ENCODE assay signal across 12 cellular contexts in the genomic region with DNA sequence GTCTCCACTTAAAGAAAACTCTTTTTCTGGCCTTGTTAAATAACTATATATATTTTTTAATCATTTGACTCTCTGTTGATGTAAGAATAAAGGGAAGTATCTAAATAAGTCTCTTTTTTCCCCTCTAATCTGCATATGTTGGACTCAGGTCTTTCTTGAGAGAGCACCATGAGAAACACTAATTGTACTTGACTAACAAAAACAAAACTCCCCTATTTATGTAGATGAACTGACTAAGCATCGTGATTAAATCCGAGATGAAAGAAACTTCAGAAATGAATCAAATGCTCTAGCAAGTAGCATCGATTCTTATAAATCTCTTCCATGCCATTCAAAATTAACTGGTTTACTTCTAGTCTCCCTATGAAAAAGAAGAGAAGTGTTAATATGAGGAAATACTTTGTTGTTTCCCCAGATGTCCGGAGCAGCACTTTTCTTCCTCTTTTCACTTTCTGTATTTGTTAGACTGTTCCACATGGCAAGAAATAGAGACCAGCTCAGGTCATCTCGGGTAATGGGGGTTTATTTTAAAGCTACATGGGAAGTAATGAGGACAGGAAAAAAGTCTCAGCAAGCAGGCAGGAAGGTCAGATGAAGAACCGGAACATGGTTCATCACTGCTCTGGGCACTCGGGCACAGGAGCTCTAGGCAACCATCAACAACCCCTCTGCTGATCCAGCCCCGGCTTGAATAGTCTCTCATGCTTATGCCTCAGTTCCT.
DNase-seq lines count a peak whose midpoint lies in the region; ATAC-seq, FAIRE-seq and TF ChIP-seq lines count a peak whose summit lies in the region.
"Had no signal": no experiment of that assay in that cellular context is flagged by ENCODE, and none has a peak within 500 bp of the region (broad histone marks: within the 10 kb centered on the region; RNA-seq: fewer than 3 reads in every experiment).

No MANE protein-coding gene starts in this region.

- DNase-seq in midbrain (lab: John Stamatoyannopoulos, UW), result peak; percentile 36
- DNase-seq in smooth muscle cell (lab: John Stamatoyannopoulos, UW; ENCODE audit: unreplicated experiment), result no peak
- DNase-seq in stimulated activated CD8-positive, alpha-beta memory T cell treated with anti-CD3 and anti-CD28 coated beads, Interleukin-4, amount 100 ng/mL, for 48 hours, result no peak
- no peak for DNase-seq in endothelial cell (ENCODE audit: low spot score)
- no peak for DNase-seq in frontal cortex (ENCODE audit: low spot score in 2 of 2)
- DNase-seq: activated CD8-positive, alpha-beta memory T cell treated with anti-CD3 and anti-CD28 coated beads, Interleukin-2, amount 10 ng/mL, durations not matched to agents 7 days and 5 days; naive thymus-derived CD4-positive, alpha-beta T cell had no signal

- FAIRE-seq in frontal cortex (lab: Jason Lieb, UNC), result no peak
- FAIRE-seq: bronchial epithelial cell, G401.6 had no signal

- WGBS in smooth muscle cell (ENCODE audit: low lambda C conversion rate), result 94% methylated on average over 8 of the region's 8 CpGs

- H3K9me3 Mint-ChIP-seq in endothelial cell (ENCODE audit: unreplicated experiment), result peaks cover 32% of the 10 kb centered on the region

- no peaks in the 10 kb centered on the region for H3K27me3 ChIP-seq in smooth muscle cell (ENCODE audit: low read depth)

- no peaks in the 10 kb centered on the region for H3K4me1 ChIP-seq in smooth muscle cell (ENCODE audit: low read depth)

- H3K4me3 Mint-ChIP-seq in endothelial cell (ENCODE audit: unreplicated experiment), result no peak overlapping the region
- H3K4me3 Mint-ChIP-seq: activated CD8-positive, alpha-beta memory T cell treated with anti-CD3 and anti-CD28 coated beads, Interleukin-2, amount 10 ng/mL, durations not matched to agents 7 days and 5 days; naive thymus-derived CD4-positive, alpha-beta T cell had no signal

- H3K4me2 ChIP-seq in smooth muscle cell, result no peak overlapping the region

- H3K9ac ChIP-seq in smooth muscle cell (ENCODE audit: low read depth), result no peak overlapping the region

- no peak overlapping the region for H2AFZ ChIP-seq in smooth muscle cell (ENCODE audit: low read depth)

- H3K79me2 ChIP-seq in smooth muscle cell (ENCODE audit: low read depth), result no peaks in the 10 kb centered on the region

- TF ChIP-seq CTCF in smooth muscle cell (IDR thresholded peaks at IDR 0.05; ENCODE audit: borderline replicate concordance, insufficient read depth, poor library complexity, severe bottlenecking), result no peak
- no peak for TF ChIP-seq CTCF in endothelial cell (IDR thresholded peaks at IDR 0.05; ENCODE audit: unreplicated experiment)

- H3K9me3 ChIP-seq in smooth muscle cell (replicated peaks; ENCODE audit: low read depth), result no peaks in the 10 kb centered on the region

- H3K4me3 ChIP-seq in smooth muscle cell, result no peak overlapping the region

- no peaks in the 10 kb centered on the region for H3K36me3 ChIP-seq in smooth muscle cell (ENCODE audit: low read depth)

- no peaks in the 10 kb centered on the region for H3K4me1 Mint-ChIP-seq in endothelial cell (ENCODE audit: unreplicated experiment)
- H3K4me1 Mint-ChIP-seq: activated CD8-positive, alpha-beta memory T cell treated with anti-CD3 and anti-CD28 coated beads, Interleukin-2, amount 10 ng/mL, durations not matched to agents 7 days and 5 days; naive thymus-derived CD4-positive, alpha-beta T cell had no signal

- H3K36me3 Mint-ChIP-seq in endothelial cell (ENCODE audit: low read depth, unreplicated experiment), result no peaks in the 10 kb centered on the region
- H3K36me3 Mint-ChIP-seq: activated CD8-positive, alpha-beta memory T cell treated with anti-CD3 and anti-CD28 coated beads, Interleukin-2, amount 10 ng/mL, durations not matched to agents 7 days and 5 days; naive thymus-derived CD4-positive, alpha-beta T cell had no signal

- peak; percentile 77 for ATAC-seq in GM19025 (IDR thresholded peaks at IDR 0.05; ENCODE audit: low read depth, unreplicated experiment)
- ATAC-seq in HG02610 (IDR thresholded peaks at IDR 0.05; ENCODE audit: unreplicated experiment), result peak; percentile 71
- ATAC-seq in HG03558 (IDR thresholded peaks at IDR 0.05; ENCODE audit: extremely low read depth, unreplicated experiment), result peak; percentile 70
- ATAC-seq: activated CD8-positive, alpha-beta memory T cell treated with anti-CD3 and anti-CD28 coated beads, Interleukin-2, amount 10 ng/mL, durations not matched to agents 7 days and 5 days; naive thymus-derived CD4-positive, alpha-beta T cell had no signal

- no peak overlapping the region for H3K27ac ChIP-seq in smooth muscle cell (ENCODE audit: low read depth)

- H3K27ac Mint-ChIP-seq in endothelial cell (ENCODE audit: unreplicated experiment), result no peak overlapping the region
- H3K27ac Mint-ChIP-seq: activated CD8-positive, alpha-beta memory T cell treated with anti-CD3 and anti-CD28 coated beads, Interleukin-2, amount 10 ng/mL, durations not matched to agents 7 days and 5 days; naive thymus-derived CD4-positive, alpha-beta T cell had no signal

- no peaks in the 10 kb centered on the region for H3F3A ChIP-seq in smooth muscle cell (ENCODE audit: low read depth)

- H4K20me1 ChIP-seq in smooth muscle cell (ENCODE audit: low read depth), result no peaks in the 10 kb centered on the region

- H3K27me3 Mint-ChIP-seq in endothelial cell (ENCODE audit: unreplicated experiment), result peaks cover 1% of the 10 kb centered on the region
- H3K27me3 Mint-ChIP-seq: activated CD8-positive, alpha-beta memory T cell treated with anti-CD3 and anti-CD28 coated beads, Interleukin-2, amount 10 ng/mL, durations not matched to agents 7 days and 5 days; naive thymus-derived CD4-positive, alpha-beta T cell had no signal
